8 cellular contexts compared by ENCODE assay signal in the genomic region with DNA sequence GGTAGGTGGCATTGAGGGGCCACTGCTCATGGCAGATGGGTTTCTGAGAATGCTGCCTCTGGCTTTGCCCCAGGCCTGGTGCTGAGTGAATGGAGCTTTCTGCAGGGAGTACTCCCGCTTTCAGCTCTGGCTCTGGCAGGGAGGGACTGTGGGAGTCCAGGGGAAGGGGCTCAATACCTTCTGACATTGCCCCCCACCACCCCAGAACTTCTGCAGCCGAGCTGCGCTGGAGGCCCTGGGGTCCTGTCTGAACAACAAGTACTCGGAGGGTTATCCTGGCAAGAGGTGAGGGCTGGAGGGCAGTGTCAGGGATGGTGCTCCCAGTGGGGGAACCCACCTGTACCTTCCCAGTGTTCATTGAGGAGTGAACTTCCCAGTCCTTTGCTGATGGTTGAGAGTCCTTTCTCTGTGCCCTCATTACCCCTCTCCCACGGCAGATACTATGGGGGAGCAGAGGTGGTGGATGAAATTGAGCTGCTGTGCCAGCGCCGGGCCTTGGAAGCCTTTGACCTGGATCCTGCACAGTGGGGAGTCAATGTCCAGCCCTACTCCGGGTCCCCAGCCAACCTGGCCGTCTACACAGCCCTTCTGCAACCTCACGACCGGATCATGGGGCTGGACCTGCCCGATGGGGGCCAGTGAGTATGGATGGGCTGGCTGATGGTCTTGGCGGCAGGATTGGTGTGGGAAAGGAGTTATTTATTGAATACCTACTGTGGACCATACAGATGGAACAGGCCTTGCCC. TPM values are rescaled to one million over a fixed set of nuclear protein-coding genes. Genes with fewer than 3 reads are reported as not detected.
A peak's percentile ranks its signal among the peaks of the same experiment; 100 is the strongest.
DNase-seq lines count a peak whose midpoint lies in the region; ATAC-seq and TF ChIP-seq lines count a peak whose summit lies in the region.

No MANE protein-coding gene starts in this region.

- TF ChIP-seq EP300 in neural cell (conservative IDR thresholded peaks at IDR 0.05; ENCODE audit: poor library complexity, severe bottlenecking): no peak

- peaks cover 20% of the 10 kb centered on the region; the same call in 1 of the 2 replicates for H3K36me3 ChIP-seq in ES-I3 (ENCODE audit: insufficient read depth, low read length)
- peaks cover 29% of the 10 kb centered on the region for H3K36me3 ChIP-seq in mammary epithelial cell (ENCODE audit: insufficient read depth, low read length)
- no peaks in the 10 kb centered on the region for H3K36me3 ChIP-seq in neural cell (ENCODE audit: insufficient read depth, low read length)

- no peak for TF ChIP-seq POLR2A in NB4 (IDR thresholded peaks at IDR 0.05; ENCODE audit: extremely low read depth, insufficient read length)

- TF ChIP-seq CTCF in NB4 (IDR thresholded peaks at IDR 0.05; ENCODE audit: low read depth, low read length) (no peak), mammary epithelial cell (conservative IDR thresholded peaks at IDR 0.05 in 1 of 2, IDR thresholded peaks at IDR 0.05 in 1 of 2; ENCODE audit: extremely low read depth in 1 of 2, insufficient read depth in 1 of 2, low read depth in 1 of 2, low read length in 2 of 2) (no peak), neural cell (IDR thresholded peaks at IDR 0.05; ENCODE audit: poor library complexity, severe bottlenecking) (no peak)

- H3K9me2 ChIP-seq in neural cell (ENCODE audit: insufficient read depth, low read length): no peaks in the 10 kb centered on the region

- DNase-seq in NB4 (ENCODE audit: low read depth) (no peak), mammary epithelial cell (no peak), NCI-H1105 (lab: John Stamatoyannopoulos, UW) (no peak), NCI-H1092 treated with DMSO at 0.1 percent for 48 hours (lab: John Stamatoyannopoulos, UW) (no peak)

- no peak overlapping the region for H2AFZ ChIP-seq in mammary epithelial cell (ENCODE audit: low read depth, low read length)
- no peak overlapping the region for H2AFZ ChIP-seq in neural cell (ENCODE audit: low read depth, low read length)

- WGBS in mammary epithelial cell (ENCODE audit: low coverage, missing lambda C conversion rate): 85% methylated on average over 5 of the region's 13 CpGs

- H3K4me1 ChIP-seq in ES-I3 (ENCODE audit: insufficient read depth, low read length): peaks cover 15% of the 10 kb centered on the region
- peaks cover 9% of the 10 kb centered on the region for H3K4me1 ChIP-seq in mammary epithelial cell (ENCODE audit: insufficient read depth, low read length)

- H3F3A ChIP-seq in neural cell (ENCODE audit: insufficient read depth, low read length, poor library complexity, severe bottlenecking): no peaks in the 10 kb centered on the region

- dilution Hi-C loops in mammary epithelial cell (cut with HindIII; ENCODE audit: low sequenced_read_pairs): loop anchor here (10.0 kb wide), 1 partner anchor 47 kb away; no protein-coding TSS in a partner anchor

- BruUV-seq in mammary epithelial cell (replicated peaks; lab: Mats Ljungman, UMichigan): no TSS peak

- H3K4me2 ChIP-seq in mammary epithelial cell (ENCODE audit: insufficient read depth, low read depth, low read length) (peak overlapping the region; percentile 98), neural cell (ENCODE audit: low read length) (no peak overlapping the region)

- ATAC-seq in HG02588 (IDR thresholded peaks at IDR 0.05; ENCODE audit: unreplicated experiment): no peak
- no peak for ATAC-seq in GM21737 (IDR thresholded peaks at IDR 0.05; ENCODE audit: unreplicated experiment)

- no peak overlapping the region for H3K27ac ChIP-seq in mammary epithelial cell (ENCODE audit: insufficient read depth, low read depth, low read length)
- no peak overlapping the region for H3K27ac ChIP-seq in neural cell (ENCODE audit: low read length)

- peak overlapping the region; percentile 96; the same call in 1 of the 2 replicates for H3K9ac ChIP-seq in ES-I3 (ENCODE audit: low read depth, low read length)
- H3K9ac ChIP-seq in mammary epithelial cell (ENCODE audit: insufficient read depth, low read length): peak overlapping the region; percentile 86
- H3K9ac ChIP-seq in neural cell (ENCODE audit: low read length): no peak overlapping the region

- H4K20me1 ChIP-seq in mammary epithelial cell (ENCODE audit: insufficient read depth, low read length) (no peaks in the 10 kb centered on the region), neural cell (ENCODE audit: insufficient read depth) (no peaks in the 10 kb centered on the region)

- intact Hi-C loops in mammary epithelial cell (cut with micrococcal nuclease): no loop called here

- H3K4me3 ChIP-seq in NB4 (ENCODE audit: low read depth, low read length) (peak overlapping the region; percentile 87), mammary epithelial cell (replicated peaks in 1 of 3; ENCODE audit: insufficient read depth in 1 of 3, low read depth in 2 of 3, low read length in 3 of 3) (peak overlapping the region; percentile 49 to 64 (median 60)), neural cell (ENCODE audit: low read length) (peak overlapping the region; percentile 79)

- no peaks in the 10 kb centered on the region for H3K9me3 ChIP-seq in ES-I3 (ENCODE audit: control insufficient read depth, insufficient read depth, low read length)
- no peaks in the 10 kb centered on the region for H3K9me3 ChIP-seq in mammary epithelial cell (replicated peaks; ENCODE audit: insufficient read depth, low read length)
- no peaks in the 10 kb centered on the region for H3K9me3 ChIP-seq in neural cell (ENCODE audit: low read length)

- H3K27me3 ChIP-seq in mammary epithelial cell (ENCODE audit: insufficient read depth, low read length) (no peaks in the 10 kb centered on the region), neural cell (ENCODE audit: insufficient read depth, low read depth, low read length) (peaks cover 23% of the 10 kb centered on the region)

- CTCF ChIA-PET in mammary epithelial cell (lab: Charles Lee; ENCODE audit: low non-redundant PET): no interaction called here

- peaks cover 41% of the 10 kb centered on the region for H3K79me2 ChIP-seq in mammary epithelial cell (ENCODE audit: insufficient read depth, low read length)
- H3K79me2 ChIP-seq in neural cell (replicated peaks; ENCODE audit: insufficient read depth, low read length): no peaks in the 10 kb centered on the region

- in situ Hi-C loops in mammary epithelial cell (cut with MboI; ENCODE audit: low sequenced_read_pairs in 2 of 2): no loop called here

- TF ChIP-seq RAD21 in neural cell (conservative IDR thresholded peaks at IDR 0.05): no peak

TF ChIP-seq in neural cell, 6 proteins besides CTCF, POLR2A, EP300 and RAD21:
- TF ChIP-seq MXI1 (conservative IDR thresholded peaks at IDR 0.05; ENCODE audit: poor library complexity, severe bottlenecking) (no peak), TAF1 (IDR thresholded peaks at IDR 0.05; ENCODE audit: low read depth) (no peak), POLR2AphosphoS5 (IDR thresholded peaks at IDR 0.05) (no peak), EZH2 (IDR thresholded peaks at IDR 0.05; ENCODE audit: borderline replicate concordance, insufficient read depth, low read length, poor library complexity, severe bottlenecking) (no peak), SMC3 (conservative IDR thresholded peaks at IDR 0.05; ENCODE audit: poor library complexity) (no peak), REST (IDR thresholded peaks at IDR 0.05; ENCODE audit: borderline replicate concordance) (no peak)

RNA-seq across cellular contexts. Expression of gene SHMT2, which starts 1.9 kb away (rescaled TPM):
- 100 to 1,000 TPM; 266 to 337 TPM for total RNA-seq in mammary epithelial cell
- polyA plus RNA-seq in mammary epithelial cell (285 TPM), neural cell (38.2 and 42.2 TPM in 2 replicates)
- polyA minus RNA-seq in mammary epithelial cell (190 TPM), neural cell (19.0 and 22.9 TPM in 2 replicates)

RNA-seq across cellular contexts. Expression of gene NXPH4, which starts 14.9 kb away (rescaled TPM):
- total RNA-seq in mammary epithelial cell: 1 to 10 TPM in 1 of 2 donors, under 1 TPM in 1; 0.67 to 5.3 TPM
- 0.51 TPM for polyA plus RNA-seq in mammary epithelial cell
- polyA minus RNA-seq in mammary epithelial cell: 0.41 TPM
- polyA plus RNA-seq in neural cell: 0.53 TPM in 1 of 2 replicates, not detected in the other
- polyA minus RNA-seq in neural cell: not detected in 2 replicates

RNA-seq across cellular contexts. Expression of gene STAC3, which starts 19.5 kb away (rescaled TPM):
- 1 to 10 TPM in 1 of 2 donors, under 1 TPM in 1; 0.50 to 1.2 TPM for total RNA-seq in mammary epithelial cell
- polyA plus RNA-seq in mammary epithelial cell (0.35 TPM), neural cell (1.3 and 2.9 TPM in 2 replicates)
- polyA minus RNA-seq in mammary epithelial cell (not detected), neural cell (0.49 and 0.93 TPM in 2 replicates)
